13 cellular contexts compared by ENCODE assay signal in the genomic region with DNA sequence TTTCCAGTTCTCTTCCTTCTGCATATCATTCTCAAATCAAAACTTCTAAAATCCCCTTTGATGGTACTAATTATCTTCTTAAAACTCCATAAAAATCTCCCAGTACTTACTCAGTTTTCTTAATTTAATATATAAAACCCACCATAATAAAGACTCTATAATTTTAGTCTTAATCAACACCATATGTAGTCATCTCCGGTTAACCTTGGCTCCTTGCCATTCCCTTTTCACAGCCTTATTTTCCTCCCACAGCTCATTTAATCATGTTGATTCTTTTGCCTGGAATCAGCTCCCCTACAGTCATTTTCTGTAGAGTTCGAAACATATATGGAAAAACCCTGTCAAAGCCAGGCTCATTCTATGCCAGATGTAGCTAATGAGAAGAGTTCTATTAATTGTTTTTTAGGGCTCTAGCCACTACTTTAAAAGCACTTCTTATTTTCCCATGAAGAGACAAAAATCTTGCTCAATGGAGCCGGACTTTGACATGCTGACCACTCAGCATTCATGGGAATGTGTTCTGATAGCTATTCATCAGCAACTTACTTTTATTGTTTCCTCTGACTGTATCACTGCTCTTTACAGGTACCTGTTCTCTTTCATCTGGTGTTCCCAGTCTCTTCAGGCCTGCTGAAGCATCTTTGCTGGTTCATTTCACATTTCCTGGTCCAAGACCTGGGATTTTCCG.
DNase-seq lines count a peak whose midpoint lies in the region; ATAC-seq and TF ChIP-seq lines count a peak whose summit lies in the region.
"Had no signal": no experiment of that assay in that cellular context is flagged by ENCODE, and none has a peak within 500 bp of the region (broad histone marks: within the 10 kb centered on the region; RNA-seq: fewer than 3 reads in every experiment).

No MANE protein-coding gene starts in this region.

- H3K27ac ChIP-seq in A673 (ENCODE audit: low read depth, low read length, poor library complexity, severe bottlenecking) (no peak overlapping the region), GM23338 (ENCODE audit: low read depth) (no peak overlapping the region), vagina (no peak overlapping the region)

- peak overlapping the region; percentile 6; the same call in 1 of the 2 replicates for H2AFZ ChIP-seq in GM23338

- H3K9me2 ChIP-seq in GM23338 (ENCODE audit: insufficient read depth) = no peaks in the 10 kb centered on the region

- TF ChIP-seq CTCF in A673 (conservative IDR thresholded peaks at IDR 0.05; ENCODE audit: low read depth, low read length) = no peak
- no peak for TF ChIP-seq CTCF in GM23338 (conservative IDR thresholded peaks at IDR 0.05; ENCODE audit: low read depth in 2 of 2)
- TF ChIP-seq CTCF in vagina (IDR thresholded peaks at IDR 0.05) = no peak

- H4K20me1 ChIP-seq in GM23338 (replicated peaks; ENCODE audit: insufficient read depth) = no peaks in the 10 kb centered on the region

- H3K27me3 ChIP-seq in A673 (replicated peaks; ENCODE audit: insufficient read depth, low read depth, low read length, poor library complexity) (no peaks in the 10 kb centered on the region), GM23338 (ENCODE audit: insufficient read depth) (no peaks in the 10 kb centered on the region), vagina (no peaks in the 10 kb centered on the region), H7 (ENCODE audit: control insufficient read depth, insufficient read depth, low read length) (no peaks in the 10 kb centered on the region)
- H3K27me3 ChIP-seq: tibial nerve had no signal

- H3K4me1 Mint-ChIP-seq in GM23338 = no peaks in the 10 kb centered on the region
- H3K4me1 Mint-ChIP-seq: activated naive CD8-positive, alpha-beta T cell treated with anti-CD3 and anti-CD28 coated beads for 36 hours had no signal

- peaks cover 11% of the 10 kb centered on the region for H3K4me1 ChIP-seq in A673 (ENCODE audit: insufficient read depth, low read length, poor library complexity, severe bottlenecking)
- no peaks in the 10 kb centered on the region for H3K4me1 ChIP-seq in GM23338 (ENCODE audit: insufficient read depth)
- H3K4me1 ChIP-seq in vagina = peaks cover 7% of the 10 kb centered on the region

- no peak for TF ChIP-seq POLR2A in vagina (IDR thresholded peaks at IDR 0.05)

- H3K36me3 ChIP-seq in A673 (ENCODE audit: insufficient read depth, low read length, poor library complexity, severe bottlenecking) (no peaks in the 10 kb centered on the region), GM23338 (ENCODE audit: insufficient read depth) (no peaks in the 10 kb centered on the region), vagina (no peaks in the 10 kb centered on the region), H7 (replicated peaks; ENCODE audit: control insufficient read depth, insufficient read depth, low read length) (no peaks in the 10 kb centered on the region)
- H3K36me3 ChIP-seq: tibial nerve had no signal

- H3K9me3 Mint-ChIP-seq in GM23338 = no peaks in the 10 kb centered on the region
- H3K9me3 Mint-ChIP-seq: activated naive CD8-positive, alpha-beta T cell treated with anti-CD3 and anti-CD28 coated beads for 36 hours had no signal

- no peaks in the 10 kb centered on the region for H3K9me3 ChIP-seq in A673 (ENCODE audit: low read depth, low read length, poor library complexity, severe bottlenecking)
- no peaks in the 10 kb centered on the region for H3K9me3 ChIP-seq in vagina

- intact Hi-C loops in A673 (cut with micrococcal nuclease; ENCODE audit: unreplicated experiment) = no loop called here
- intact Hi-C loops in vagina (cut with DNase I) = no loop called here

- H3K4me2 ChIP-seq in GM23338 = no peak overlapping the region

- peak; percentile 64 for DNase-seq in A673 (ENCODE audit: low spot score)
- DNase-seq in GM23338 (ENCODE audit: low spot score) = no peak
- DNase-seq in NCI-H748 (lab: John Stamatoyannopoulos, UW; ENCODE audit: unreplicated experiment) = peak; percentile 73
- DNase-seq in fibroblast of peridontal ligament (ENCODE audit: extremely low read depth) = peak; percentile 78
- no peak for DNase-seq in vagina (ENCODE audit: extremely low spot score in 2 of 2)
- DNase-seq in activated effector memory CD4-positive, alpha-beta T cell treated with anti-CD3 and anti-CD28 coated beads, Interleukin-2, amount 50 U/mL, for 16 hours = no peak
- DNase-seq in H7 = no peak
- DNase-seq: activated CD8-positive, alpha-beta memory T cell treated with anti-CD3 and anti-CD28 coated beads for 24 hours; activated naive CD8-positive, alpha-beta T cell treated with anti-CD3 and anti-CD28 coated beads for 36 hours; MV-4-11 had no signal

- POLR2A ChIA-PET in A673 (lab: Charles Lee; ENCODE audit: low non-redundant PET) = no interaction called here

- no peaks in the 10 kb centered on the region for H3F3A ChIP-seq in GM23338 (replicated peaks; ENCODE audit: low read depth)

- no peaks in the 10 kb centered on the region for H3K27me3 Mint-ChIP-seq in GM23338 (ENCODE audit: insufficient read depth, low read depth, poor library complexity)
- H3K27me3 Mint-ChIP-seq: activated naive CD8-positive, alpha-beta T cell treated with anti-CD3 and anti-CD28 coated beads for 36 hours had no signal

- H3K4me3 ChIP-seq in A673 (ENCODE audit: low read depth, low read length, poor library complexity, severe bottlenecking) = no peak overlapping the region
- H3K4me3 ChIP-seq in GM23338 = no peak overlapping the region
- H3K4me3 ChIP-seq in vagina = no peak overlapping the region
- H3K4me3 ChIP-seq in H7 (ENCODE audit: insufficient read depth, low read depth, low read length) = no peak overlapping the region
- H3K4me3 ChIP-seq: tibial nerve had no signal

- H3K4me3 Mint-ChIP-seq in GM23338 = no peak overlapping the region
- H3K4me3 Mint-ChIP-seq: activated naive CD8-positive, alpha-beta T cell treated with anti-CD3 and anti-CD28 coated beads for 36 hours had no signal

- no peak overlapping the region for H3K27ac Mint-ChIP-seq in GM23338
- H3K27ac Mint-ChIP-seq: activated naive CD8-positive, alpha-beta T cell treated with anti-CD3 and anti-CD28 coated beads for 36 hours had no signal

- BruUV-seq in A673 (replicated peaks; lab: Mats Ljungman, UMichigan) = no TSS peak

- no peaks in the 10 kb centered on the region for H3K36me3 Mint-ChIP-seq in GM23338 (ENCODE audit: low read depth)
- H3K36me3 Mint-ChIP-seq: activated naive CD8-positive, alpha-beta T cell treated with anti-CD3 and anti-CD28 coated beads for 36 hours had no signal

- CTCF ChIA-PET in A673 (lab: Charles Lee) = no interaction called here

- ATAC-seq in GM23338 (no peak), GM19467 (IDR thresholded peaks at IDR 0.05; ENCODE audit: unreplicated experiment) (no peak)
- ATAC-seq: PC-3 had no signal

- no peaks in the 10 kb centered on the region for H3K79me2 ChIP-seq in GM23338 (replicated peaks; ENCODE audit: insufficient read depth)

TF ChIP-seq in GM23338, 12 proteins besides CTCF, POLR2A, EP300 and RAD21:
- TF ChIP-seq ZNF331 (CRISPR knock-in tag; IDR thresholded peaks at IDR 0.05; ENCODE audit: low read depth) (no peak), ZNF114 (CRISPR knock-in tag; IDR thresholded peaks at IDR 0.05) (no peak), EZH2 (IDR thresholded peaks at IDR 0.05; ENCODE audit: low read depth, unreplicated experiment) (no peak), CREB1 (CRISPR knock-in tag; IDR thresholded peaks at IDR 0.05; ENCODE audit: low read depth) (no peak), REST (IDR thresholded peaks at IDR 0.05; ENCODE audit: unreplicated experiment) (no peak), POLR2AphosphoS5 (IDR thresholded peaks at IDR 0.05; ENCODE audit: low read depth) (no peak), STAT1 (IDR thresholded peaks at IDR 0.05; ENCODE audit: unreplicated experiment) (no peak), NANOG (IDR thresholded peaks at IDR 0.05; ENCODE audit: borderline replicate concordance) (no peak)
- TF ChIP-seq, protein P1, sequence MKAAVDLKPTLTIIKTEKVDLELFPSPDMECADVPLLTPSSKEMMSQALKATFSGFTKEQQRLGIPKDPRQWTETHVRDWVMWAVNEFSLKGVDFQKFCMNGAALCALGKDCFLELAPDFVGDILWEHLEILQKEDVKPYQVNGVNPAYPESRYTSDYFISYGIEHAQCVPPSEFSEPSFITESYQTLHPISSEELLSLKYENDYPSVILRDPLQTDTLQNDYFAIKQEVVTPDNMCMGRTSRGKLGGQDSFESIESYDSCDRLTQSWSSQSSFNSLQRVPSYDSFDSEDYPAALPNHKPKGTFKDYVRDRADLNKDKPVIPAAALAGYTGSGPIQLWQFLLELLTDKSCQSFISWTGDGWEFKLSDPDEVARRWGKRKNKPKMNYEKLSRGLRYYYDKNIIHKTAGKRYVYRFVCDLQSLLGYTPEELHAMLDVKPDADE (IDR thresholded peaks at IDR 0.05) = no peak

Comparison
In these comparisons a context has a peak if more than half of its experiments do, and no peak if none do; other contexts are left out.
1. DNase-seq: peak in A673 (single experiment), NCI-H748 (single experiment) and fibroblast of peridontal ligament (single experiment); none in GM23338 (single experiment), vagina (0 of 2), activated effector memory CD4-positive, alpha-beta T cell treated with anti-CD3 and anti-CD28 coated beads, Interleukin-2, amount 50 U/mL, for 16 hours (single experiment) and H7 (single experiment).